Comparison of ENCODE assay signal across 10 cellular contexts in genomic region chr19:14507704-14508246, GRCh38. TPM values are rescaled to one million over a fixed set of nuclear protein-coding genes. Genes with fewer than 3 reads are reported as not detected.
DNase-seq lines count a peak whose midpoint lies in the region; ATAC-seq and TF ChIP-seq lines count a peak whose summit lies in the region.
"Had no signal": no experiment of that assay in that cellular context is flagged by ENCODE, and none has a peak within 500 bp of the region (broad histone marks: within the 10 kb centered on the region; RNA-seq: fewer than 3 reads in every experiment).

No MANE protein-coding gene starts in this region.

- no peaks in the 10 kb centered on the region for H3K36me3 Mint-ChIP-seq in progenitor cell of endocrine pancreas (ENCODE audit: insufficient read depth)
- H3K36me3 Mint-ChIP-seq: natural killer cell treated with Interleukin-12 subunit alpha and Interleukin-12 subunit beta and Interleukin-15 and Interleukin-18, amount 100 ng/mL, for 72 hours had no signal

- H3K4me3 Mint-ChIP-seq in progenitor cell of endocrine pancreas (ENCODE audit: low read depth): peak overlapping the region; percentile 41
- H3K4me3 Mint-ChIP-seq: natural killer cell treated with Interleukin-12 subunit alpha and Interleukin-12 subunit beta and Interleukin-15 and Interleukin-18, amount 100 ng/mL, for 72 hours had no signal

- intact Hi-C loops in Panc1 (cut with micrococcal nuclease; ENCODE audit: unreplicated experiment): no loop called here

- H3K27ac ChIP-seq in Panc1 (ENCODE audit: low read length): peak overlapping the region; percentile 39; the same call in 1 of the 2 replicates

- in situ Hi-C loops in Panc1 (cut with HindIII; ENCODE audit: low pct_unique_long_range_greater_than_20kb, low sequenced_read_pairs): no loop called here

- BruUV-seq in Panc1 (replicated peaks; lab: Mats Ljungman, UMichigan): no TSS peak

- CTCF ChIA-PET in Panc1 (lab: Charles Lee): no interaction called here

- DNase-seq in SIG-M5 treated with dmso at 0.1 percent for 504 hours (lab: John Stamatoyannopoulos, UW; ENCODE audit: unreplicated experiment): peak; percentile 64
- no peak for DNase-seq in SIG-M5 (lab: John Stamatoyannopoulos, UW)
- peak; percentile 73 for DNase-seq in Panc1 (ENCODE audit: low read depth, low spot score)
- DNase-seq in dedifferentiated amniotic fluid mesenchymal stem cell (ENCODE audit: extremely low spot score): peak; percentile 30
- DNase-seq in progenitor cell of endocrine pancreas (ENCODE audit: low spot score, unreplicated experiment): no peak
- no peak for DNase-seq in activated CD8-positive, alpha-beta memory T cell treated with anti-CD3 and anti-CD28 coated beads for 24 hours
- DNase-seq: erythroblast had no signal

- TF ChIP-seq CTCF in Panc1 (IDR thresholded peaks at IDR 0.05): no peak
- TF ChIP-seq CTCF in progenitor cell of endocrine pancreas (IDR thresholded peaks at IDR 0.05; ENCODE audit: unreplicated experiment): no peak

- H3K4me3 ChIP-seq in Panc1 (ENCODE audit: low read depth in 2 of 2, low read length in 2 of 2): peak overlapping the region in 1 of 2 experiments; percentile 6; a peak in 1 of 4 replicates

- no peaks in the 10 kb centered on the region for H3K36me3 ChIP-seq in Panc1 (ENCODE audit: control insufficient read depth, insufficient read depth, low read length)

- H3K27ac Mint-ChIP-seq in progenitor cell of endocrine pancreas: peak overlapping the region; percentile 96
- H3K27ac Mint-ChIP-seq: natural killer cell treated with Interleukin-12 subunit alpha and Interleukin-12 subunit beta and Interleukin-15 and Interleukin-18, amount 100 ng/mL, for 72 hours had no signal

- peaks cover 12% of the 10 kb centered on the region for H3K4me1 ChIP-seq in Panc1 (ENCODE audit: control insufficient read depth, insufficient read depth, low read length)

- POLR2A ChIA-PET in Panc1 (lab: Charles Lee): interaction anchor here (0.6 kb wide), 3 partner anchors 36 to 148 kb away, joined by 4 to 5 read pairs (median 4); no protein-coding TSS in a partner anchor

- no peaks in the 10 kb centered on the region for H3K9me3 ChIP-seq in Panc1 (ENCODE audit: control insufficient read depth, insufficient read depth, low read depth, low read length)

- H3K9me3 Mint-ChIP-seq in progenitor cell of endocrine pancreas (ENCODE audit: low read depth): no peaks in the 10 kb centered on the region
- H3K9me3 Mint-ChIP-seq: natural killer cell treated with Interleukin-12 subunit alpha and Interleukin-12 subunit beta and Interleukin-15 and Interleukin-18, amount 100 ng/mL, for 72 hours had no signal

- H3K4me1 Mint-ChIP-seq in progenitor cell of endocrine pancreas (ENCODE audit: low read depth): peaks cover 29% of the 10 kb centered on the region

- peak; percentile 53; the same call in 1 of the 2 replicates for ATAC-seq in Panc1
- no peak for ATAC-seq in HG02678 (IDR thresholded peaks at IDR 0.05; ENCODE audit: unreplicated experiment)
- no peak for ATAC-seq in HG02571 (IDR thresholded peaks at IDR 0.05; ENCODE audit: unreplicated experiment)

- no peaks in the 10 kb centered on the region for H3K27me3 ChIP-seq in Panc1 (ENCODE audit: control insufficient read depth, insufficient read depth, low read length)

- H3K27me3 Mint-ChIP-seq in progenitor cell of endocrine pancreas: no peaks in the 10 kb centered on the region

RNA-seq across cellular contexts. Expression of gene DNAJB1, which starts 10.4 kb away (rescaled TPM):
- total RNA-seq in Panc1 (2021; ENCODE audit: unreplicated experiment): 149 TPM
- 101 TPM for polyA plus RNA-seq in Panc1 (2012; ENCODE audit: insufficient read length)
- total RNA-seq in progenitor cell of endocrine pancreas: 94.7 and 97.0 TPM in 2 replicates

RNA-seq across cellular contexts. Expression of gene GIPC1, which starts 11.8 kb away (rescaled TPM):
- total RNA-seq in Panc1 (2021; ENCODE audit: unreplicated experiment) (160 TPM), progenitor cell of endocrine pancreas (66.5 and 77.4 TPM in 2 replicates)
- 339 TPM for polyA plus RNA-seq in Panc1 (2012; ENCODE audit: insufficient read length)

RNA-seq across cellular contexts. Expression of gene TECR, which starts 21.6 kb away (rescaled TPM):
- 233 TPM for total RNA-seq in Panc1 (2021; ENCODE audit: unreplicated experiment)
- 250 TPM for polyA plus RNA-seq in Panc1 (2012; ENCODE audit: insufficient read length)
- 170 and 186 TPM in 2 replicates for total RNA-seq in progenitor cell of endocrine pancreas

RNA-seq across cellular contexts. Expression of gene PTGER1, which starts 32.6 kb away (rescaled TPM):
- total RNA-seq in Panc1 (2021; ENCODE audit: unreplicated experiment): 2.2 TPM
- polyA plus RNA-seq in Panc1 (2012; ENCODE audit: insufficient read length): 3.2 TPM
- total RNA-seq in progenitor cell of endocrine pancreas: 0.34 and 0.84 TPM in 2 replicates

Comparison
In these comparisons a context has a peak if more than half of its experiments do, and no peak if none do; other contexts are left out.
1. DNase-seq: peak in SIG-M5 treated with dmso at 0.1 percent for 504 hours (single experiment), Panc1 (single experiment) and dedifferentiated amniotic fluid mesenchymal stem cell (single experiment); none in SIG-M5 (single experiment), progenitor cell of endocrine pancreas (single experiment) and activated CD8-positive, alpha-beta memory T cell treated with anti-CD3 and anti-CD28 coated beads for 24 hours (single experiment).